ENCODE assay signal across 1 cellular context in genomic region chr2:237500681-237501424, GRCh38.
TF ChIP-seq lines count a peak whose summit lies in the region.

No MANE protein-coding gene starts in this region.

TF ChIP-seq in IMR-90, 13 proteins besides CTCF, POLR2A, EP300 and RAD21:
- TF ChIP-seq MAFK (IDR thresholded peaks at IDR 0.05; ENCODE audit: low read depth, low read length) (no peak), MXI1 (IDR thresholded peaks at IDR 0.05; ENCODE audit: borderline replicate concordance, low read depth, low read length) (no peak), RCOR1 (IDR thresholded peaks at IDR 0.05; ENCODE audit: insufficient replicate concordance, low read length) (no peak), RFX5 (IDR thresholded peaks at IDR 0.05; ENCODE audit: low read depth, low read length) (no peak), BHLHE40 (IDR thresholded peaks at IDR 0.05; ENCODE audit: low read depth, low read length) (peak; percentile 89), CEBPB (IDR thresholded peaks at IDR 0.05; ENCODE audit: low read depth, low read length) (peak; percentile 1), CHD1 (IDR thresholded peaks at IDR 0.05; ENCODE audit: low read depth, low read length) (0 out of 2 replicates have a peak, but pooled peaks have one; percentile 60), SMC3 (IDR thresholded peaks at IDR 0.05; ENCODE audit: low read depth, low read length) (no peak), NFE2L2 (IDR thresholded peaks at IDR 0.05; ENCODE audit: low read depth, low read length) (peak; percentile 41), FOS (IDR thresholded peaks at IDR 0.05; ENCODE audit: low read depth, low read length) (peak; percentile 98), ELK1 (IDR thresholded peaks at IDR 0.05; ENCODE audit: borderline replicate concordance, low read depth, low read length) (no peak), USF2 (IDR thresholded peaks at IDR 0.05; ENCODE audit: low read depth, low read length) (peak; percentile 56), MAZ (IDR thresholded peaks at IDR 0.05; ENCODE audit: borderline replicate concordance, low read depth, low read length) (peak; percentile 83)
